Comparison of ENCODE assay signal across 8 cellular contexts in genomic region chr10:73218466-73219191, GRCh38. TPM values are rescaled to one million over a fixed set of nuclear protein-coding genes. Genes with fewer than 3 reads are reported as not detected.
DNase-seq lines count a peak whose midpoint lies in the region; ATAC-seq, FAIRE-seq and TF ChIP-seq lines count a peak whose summit lies in the region.

No MANE protein-coding gene starts in this region.

- H3K27ac Mint-ChIP-seq in activated T-cell treated with anti-CD3 and anti-CD28 coated beads, Interleukin-2, amount 50 U/mL, for 72 hours, result peak overlapping the region; percentile 41
- H3K27ac Mint-ChIP-seq in endothelial cell (ENCODE audit: unreplicated experiment), result no peak overlapping the region

- no peaks in the 10 kb centered on the region for H3K9me3 Mint-ChIP-seq in activated T-cell treated with anti-CD3 and anti-CD28 coated beads, Interleukin-2, amount 50 U/mL, for 72 hours
- no peaks in the 10 kb centered on the region for H3K9me3 Mint-ChIP-seq in activated T-cell treated with anti-CD3 and anti-CD28 coated beads, Interleukin-2, amount 50 U/mL, for 4 hours
- no peaks in the 10 kb centered on the region for H3K9me3 Mint-ChIP-seq in endothelial cell (ENCODE audit: unreplicated experiment)

- no peak for FAIRE-seq in urothelium cell line (lab: Jason Lieb, UNC)

- no peak for ATAC-seq in activated T-cell treated with anti-CD3 and anti-CD28 coated beads, Interleukin-2, amount 50 U/mL, for 72 hours (replicated peaks in 1 of 2)
- no peak for ATAC-seq in activated T-cell treated with anti-CD3 and anti-CD28 coated beads, Interleukin-2, amount 50 U/mL, for 4 hours
- no peak for ATAC-seq in HG03025 (IDR thresholded peaks at IDR 0.05; ENCODE audit: low FRiP score, unreplicated experiment)
- ATAC-seq in GM21423 (IDR thresholded peaks at IDR 0.05; ENCODE audit: unreplicated experiment), result no peak

- H3K36me3 Mint-ChIP-seq in activated T-cell treated with anti-CD3 and anti-CD28 coated beads, Interleukin-2, amount 50 U/mL, for 72 hours (ENCODE audit: insufficient read depth in 2 of 2), result peaks cover 7% of the 10 kb centered on the region in 2 donors
- peaks cover 35% of the 10 kb centered on the region for H3K36me3 Mint-ChIP-seq in activated T-cell treated with anti-CD3 and anti-CD28 coated beads, Interleukin-2, amount 50 U/mL, for 4 hours (ENCODE audit: insufficient read depth)
- H3K36me3 Mint-ChIP-seq in endothelial cell (ENCODE audit: low read depth, unreplicated experiment), result peaks cover 12% of the 10 kb centered on the region

- peaks cover 17% of the 10 kb centered on the region for H3K4me1 Mint-ChIP-seq in activated T-cell treated with anti-CD3 and anti-CD28 coated beads, Interleukin-2, amount 50 U/mL, for 72 hours (ENCODE audit: low read depth)
- H3K4me1 Mint-ChIP-seq in activated T-cell treated with anti-CD3 and anti-CD28 coated beads, Interleukin-2, amount 50 U/mL, for 4 hours (ENCODE audit: low read depth), result no peaks in the 10 kb centered on the region
- no peaks in the 10 kb centered on the region for H3K4me1 Mint-ChIP-seq in endothelial cell (ENCODE audit: unreplicated experiment)

- peak; percentile 29 for TF ChIP-seq CTCF in endothelial cell (IDR thresholded peaks at IDR 0.05; ENCODE audit: unreplicated experiment)

- H3K27me3 Mint-ChIP-seq in activated T-cell treated with anti-CD3 and anti-CD28 coated beads, Interleukin-2, amount 50 U/mL, for 72 hours (ENCODE audit: low read depth), result no peaks in the 10 kb centered on the region
- H3K27me3 Mint-ChIP-seq in activated T-cell treated with anti-CD3 and anti-CD28 coated beads, Interleukin-2, amount 50 U/mL, for 4 hours (ENCODE audit: low read depth), result no peaks in the 10 kb centered on the region
- H3K27me3 Mint-ChIP-seq in endothelial cell (ENCODE audit: unreplicated experiment), result peaks cover 1% of the 10 kb centered on the region

- no peak for DNase-seq in activated T-cell treated with anti-CD3 and anti-CD28 coated beads, Interleukin-2, amount 50 U/mL, for 72 hours
- no peak for DNase-seq in activated T-cell treated with anti-CD3 and anti-CD28 coated beads, Interleukin-2, amount 50 U/mL, for 4 hours
- DNase-seq in NCI-H460 (ENCODE audit: extremely low read depth, low read depth) (peak; percentile 24), endothelial cell (ENCODE audit: low spot score) (no peak), urothelium cell line (ENCODE audit: low spot score) (peak; percentile 23), NCI-H1436 treated with DMSO at 0.1 percent for 48 hours (lab: John Stamatoyannopoulos, UW) (no peak)

- no peak overlapping the region for H3K4me3 Mint-ChIP-seq in activated T-cell treated with anti-CD3 and anti-CD28 coated beads, Interleukin-2, amount 50 U/mL, for 72 hours
- no peak overlapping the region for H3K4me3 Mint-ChIP-seq in activated T-cell treated with anti-CD3 and anti-CD28 coated beads, Interleukin-2, amount 50 U/mL, for 4 hours
- no peak overlapping the region for H3K4me3 Mint-ChIP-seq in endothelial cell (ENCODE audit: unreplicated experiment)

RNA-seq across cellular contexts. Expression of gene DNAJC9, which starts 28.4 kb away (rescaled TPM):
- 10 to 100 TPM; 37.2 to 41.2 TPM for total RNA-seq in activated T-cell treated with anti-CD3 and anti-CD28 coated beads, Interleukin-2, amount 50 U/mL, for 72 hours
- total RNA-seq in activated T-cell treated with anti-CD3 and anti-CD28 coated beads, Interleukin-2, amount 50 U/mL, for 4 hours, result 10 to 100 TPM; 57.7 to 60.8 (median 59.9) TPM
- total RNA-seq in NCI-H460 (2014; rRNA removed; shearing (Covaris generic)), result 34.7 and 42.5 TPM in 2 replicates
- polyA plus RNA-seq in NCI-H460 (2014; cell fraction: nucleus; rRNA removed), result 44.6 and 50.7 TPM in 2 replicates
- 24.5 TPM for total RNA-seq in endothelial cell (ENCODE audit: unreplicated experiment)

RNA-seq across cellular contexts. Expression of gene MRPS16, which starts 33.8 kb away (rescaled TPM):
- total RNA-seq in activated T-cell treated with anti-CD3 and anti-CD28 coated beads, Interleukin-2, amount 50 U/mL, for 72 hours, result 100 to 1,000 TPM; 122 to 129 TPM
- 100 to 1,000 TPM; 141 to 156 (median 150) TPM for total RNA-seq in activated T-cell treated with anti-CD3 and anti-CD28 coated beads, Interleukin-2, amount 50 U/mL, for 4 hours
- total RNA-seq in NCI-H460 (2014; rRNA removed; shearing (Covaris generic)), result 141 and 150 TPM in 2 replicates
- 88.3 and 93.5 TPM in 2 replicates for polyA plus RNA-seq in NCI-H460 (2014; cell fraction: nucleus; rRNA removed)
- total RNA-seq in endothelial cell (ENCODE audit: unreplicated experiment), result 78.6 TPM

RNA-seq across cellular contexts. Expression of gene FAM149B1, which starts 50.7 kb away (rescaled TPM):
- 10 to 100 TPM; 13.9 to 16.1 TPM for total RNA-seq in activated T-cell treated with anti-CD3 and anti-CD28 coated beads, Interleukin-2, amount 50 U/mL, for 72 hours
- total RNA-seq in activated T-cell treated with anti-CD3 and anti-CD28 coated beads, Interleukin-2, amount 50 U/mL, for 4 hours, result 1 to 10 TPM; 4.2 to 6.0 (median 5.1) TPM
- total RNA-seq in NCI-H460 (2014; rRNA removed; shearing (Covaris generic)), result 19.0 and 23.6 TPM in 2 replicates
- polyA plus RNA-seq in NCI-H460 (2014; cell fraction: nucleus; rRNA removed), result 16.4 and 26.4 TPM in 2 replicates
- 24.8 TPM for total RNA-seq in endothelial cell (ENCODE audit: unreplicated experiment)

RNA-seq across cellular contexts. Expression of gene ECD, which starts 50.8 kb away (rescaled TPM):
- 10 to 100 TPM; 31.9 to 32.8 TPM for total RNA-seq in activated T-cell treated with anti-CD3 and anti-CD28 coated beads, Interleukin-2, amount 50 U/mL, for 72 hours
- total RNA-seq in activated T-cell treated with anti-CD3 and anti-CD28 coated beads, Interleukin-2, amount 50 U/mL, for 4 hours, result 10 to 100 TPM; 37.4 to 38.9 (median 37.9) TPM
- total RNA-seq in NCI-H460 (2014; rRNA removed; shearing (Covaris generic)), result 36.6 and 43.2 TPM in 2 replicates
- polyA plus RNA-seq in NCI-H460 (2014; cell fraction: nucleus; rRNA removed), result 21.5 and 24.1 TPM in 2 replicates
- 38.5 TPM for total RNA-seq in endothelial cell (ENCODE audit: unreplicated experiment)

Comparison
In these comparisons a context has a peak if more than half of its experiments do, and no peak if none do; other contexts are left out.
1. DNase-seq: peak in NCI-H460 (single experiment) and urothelium cell line (single experiment); none in activated T-cell treated with anti-CD3 and anti-CD28 coated beads, Interleukin-2, amount 50 U/mL, for 72 hours (0 of 2), activated T-cell treated with anti-CD3 and anti-CD28 coated beads, Interleukin-2, amount 50 U/mL, for 4 hours (single experiment), endothelial cell (single experiment) and NCI-H1436 treated with DMSO at 0.1 percent for 48 hours (single experiment).